In genomic region chr11:62650283-62650682, GRCh38 we compare ENCODE assay signal across 1 cellular context.
TF ChIP-seq lines count a peak whose summit lies in the region.

No MANE protein-coding gene starts in this region.

TF ChIP-seq in HepG2, 621 proteins besides CTCF, POLR2A, EP300 and RAD21:
- TF ChIP-seq ZNF770 (CRISPR knock-in tag; IDR thresholded peaks at IDR 0.05): peak; percentile 58
- peak; percentile 69 for TF ChIP-seq ZBTB33 (CRISPR knock-in tag; IDR thresholded peaks at IDR 0.05)
